In the genomic region with DNA sequence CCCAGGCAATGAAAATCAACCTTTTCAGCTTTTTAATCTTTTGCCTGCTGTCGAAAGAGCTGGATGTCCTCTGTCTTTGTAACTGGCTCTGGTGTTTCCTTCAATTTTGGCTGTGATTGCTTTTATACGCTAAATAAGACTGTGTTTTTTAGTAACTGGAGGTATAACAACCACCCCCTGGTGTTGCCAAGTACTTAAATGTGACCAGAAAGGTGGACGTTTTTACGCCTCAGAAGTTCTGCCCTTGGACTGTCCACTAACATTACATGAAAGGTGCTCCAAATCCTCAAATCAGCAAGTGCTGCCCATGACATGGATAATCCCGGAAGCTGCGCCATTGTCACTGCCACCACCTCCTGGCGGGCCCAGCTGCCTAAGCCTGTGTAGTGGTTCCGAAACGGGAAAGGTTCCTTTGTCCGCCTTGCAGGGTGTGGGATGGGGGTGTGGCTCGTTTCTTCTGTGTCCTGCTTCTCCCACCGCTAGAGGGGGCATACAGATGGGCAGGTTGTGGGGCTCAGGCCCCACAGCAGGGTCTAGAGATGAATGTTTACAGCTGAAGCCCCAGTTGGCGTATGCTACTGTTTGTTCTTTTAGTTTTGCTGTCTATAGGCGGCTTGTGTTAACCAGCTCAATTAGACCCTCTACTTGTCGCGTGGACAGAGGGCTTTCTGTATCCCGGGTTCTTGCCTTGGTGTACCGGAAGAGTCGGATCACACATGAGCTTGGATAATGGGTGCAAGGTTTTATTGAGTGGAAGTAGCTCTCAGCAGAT, we compare ENCODE assay signal across 9 cellular contexts.
DNase-seq lines count a peak whose midpoint lies in the region; ATAC-seq and TF ChIP-seq lines count a peak whose summit lies in the region.
"Had no signal": no experiment of that assay in that cellular context is flagged by ENCODE, and none has a peak within 500 bp of the region (broad histone marks: within the 10 kb centered on the region; RNA-seq: fewer than 3 reads in every experiment).

No MANE protein-coding gene starts in this region.

- CTCF ChIA-PET in AG04449 (lab: Yijun Ruan, JAX), result interaction anchor here (0.6 to 4.9 kb wide), 36 partner anchors 9 to 488 kb away, joined by 3 to 68 read pairs (median 4); partner anchors contain the start of gene SEPTIN5
- CTCF ChIA-PET in activated CD4-positive, alpha-beta memory T cell treated with anti-CD3 and anti-CD28 coated beads, Interleukin-2, amount 10 ng/mL, durations not matched to agents 7 days and 5 days (lab: Charles Lee), result interaction anchor here (1.5 kb wide), 2 partner anchors 152 to 159 kb away, joined by 4 to 5 read pairs; partner anchors contain the start of gene CDC45

- no peaks in the 10 kb centered on the region for H3K27me3 Mint-ChIP-seq in stimulated activated naive CD8-positive, alpha-beta T cell treated with anti-CD3 and anti-CD28 coated beads, Interleukin-15, amount 100 ng/mL, for 72 hours
- H3K27me3 Mint-ChIP-seq in activated CD4-positive, alpha-beta memory T cell treated with anti-CD3 and anti-CD28 coated beads, Interleukin-2, amount 10 ng/mL, durations not matched to agents 7 days and 5 days, result peaks cover 6% of the 10 kb centered on the region

- ATAC-seq in stimulated activated naive CD8-positive, alpha-beta T cell treated with anti-CD3 and anti-CD28 coated beads, Interleukin-15, amount 100 ng/mL, for 72 hours, result peak; percentile 61
- ATAC-seq in HG02970 (IDR thresholded peaks at IDR 0.05; ENCODE audit: low FRiP score, unreplicated experiment) (no peak), HG03565 (IDR thresholded peaks at IDR 0.05; ENCODE audit: unreplicated experiment) (no peak)
- ATAC-seq: body of pancreas had no signal

- H3K4me3 ChIP-seq in AG04449 (ENCODE audit: low read depth, low read length), result no peak overlapping the region
- H3K4me3 ChIP-seq: body of pancreas had no signal

- H3K36me3 Mint-ChIP-seq in activated CD4-positive, alpha-beta memory T cell treated with anti-CD3 and anti-CD28 coated beads, Interleukin-2, amount 10 ng/mL, durations not matched to agents 7 days and 5 days (ENCODE audit: low read depth), result no peaks in the 10 kb centered on the region

- POLR2A ChIA-PET in AG04449 (lab: Yijun Ruan, JAX), result no interaction called here
- POLR2A ChIA-PET in activated CD4-positive, alpha-beta memory T cell treated with anti-CD3 and anti-CD28 coated beads, Interleukin-2, amount 10 ng/mL, durations not matched to agents 7 days and 5 days (lab: Charles Lee), result no interaction called here

- no peak overlapping the region for H3K27ac Mint-ChIP-seq in stimulated activated naive CD8-positive, alpha-beta T cell treated with anti-CD3 and anti-CD28 coated beads, Interleukin-15, amount 100 ng/mL, for 72 hours
- no peak overlapping the region for H3K27ac Mint-ChIP-seq in activated CD4-positive, alpha-beta memory T cell treated with anti-CD3 and anti-CD28 coated beads, Interleukin-2, amount 10 ng/mL, durations not matched to agents 7 days and 5 days

- DNase-seq in AG04449 (ENCODE audit: low read depth, low spot score) (no peak), OCI-M1 (lab: John Stamatoyannopoulos, UW) (peak; percentile 52), fibroblast of peridontal ligament (ENCODE audit: extremely low read depth) (peak; percentile 34)
- DNase-seq in stimulated activated naive CD8-positive, alpha-beta T cell treated with anti-CD3 and anti-CD28 coated beads, Interleukin-15, amount 100 ng/mL, for 72 hours, result peak; percentile 17 to 24
- no peak for DNase-seq in activated CD4-positive, alpha-beta memory T cell treated with anti-CD3 and anti-CD28 coated beads, Interleukin-2, amount 10 ng/mL, durations not matched to agents 7 days and 5 days

- no peak overlapping the region for H3K4me3 Mint-ChIP-seq in stimulated activated naive CD8-positive, alpha-beta T cell treated with anti-CD3 and anti-CD28 coated beads, Interleukin-15, amount 100 ng/mL, for 72 hours
- H3K4me3 Mint-ChIP-seq in activated CD4-positive, alpha-beta memory T cell treated with anti-CD3 and anti-CD28 coated beads, Interleukin-2, amount 10 ng/mL, durations not matched to agents 7 days and 5 days, result no peak overlapping the region

- peak; percentile 70 for TF ChIP-seq CTCF in AG04449 (IDR thresholded peaks at IDR 0.05; ENCODE audit: insufficient read depth, low read length, missing control alignments)
- peak; percentile 48 for TF ChIP-seq CTCF in GM12874 (IDR thresholded peaks at IDR 0.05; ENCODE audit: insufficient read depth, low read depth, low read length)

- peaks cover 12% of the 10 kb centered on the region for H3K4me1 Mint-ChIP-seq in stimulated activated naive CD8-positive, alpha-beta T cell treated with anti-CD3 and anti-CD28 coated beads, Interleukin-15, amount 100 ng/mL, for 72 hours
- H3K4me1 Mint-ChIP-seq in activated CD4-positive, alpha-beta memory T cell treated with anti-CD3 and anti-CD28 coated beads, Interleukin-2, amount 10 ng/mL, durations not matched to agents 7 days and 5 days, result peaks cover 2% of the 10 kb centered on the region

- H3K9me3 Mint-ChIP-seq in stimulated activated naive CD8-positive, alpha-beta T cell treated with anti-CD3 and anti-CD28 coated beads, Interleukin-15, amount 100 ng/mL, for 72 hours, result no peaks in the 10 kb centered on the region
- no peaks in the 10 kb centered on the region for H3K9me3 Mint-ChIP-seq in activated CD4-positive, alpha-beta memory T cell treated with anti-CD3 and anti-CD28 coated beads, Interleukin-2, amount 10 ng/mL, durations not matched to agents 7 days and 5 days

Comparison
In these comparisons a context has a peak if more than half of its experiments do, and no peak if none do; other contexts are left out.
1. DNase-seq: peak in OCI-M1 (single experiment), fibroblast of peridontal ligament (single experiment) and stimulated activated naive CD8-positive, alpha-beta T cell treated with anti-CD3 and anti-CD28 coated beads, Interleukin-15, amount 100 ng/mL, for 72 hours (2 of 2); none in AG04449 (single experiment) and activated CD4-positive, alpha-beta memory T cell treated with anti-CD3 and anti-CD28 coated beads, Interleukin-2, amount 10 ng/mL, durations not matched to agents 7 days and 5 days (single experiment).